In genomic region chr2:197891897-197892442, GRCh38 we compare ENCODE assay signal across 20 cellular contexts.
DNase-seq lines count a peak whose midpoint lies in the region; ATAC-seq, FAIRE-seq and TF ChIP-seq lines count a peak whose summit lies in the region.
"Had no signal": no experiment of that assay in that cellular context is flagged by ENCODE, and none has a peak within 500 bp of the region (broad histone marks: within the 10 kb centered on the region; RNA-seq: fewer than 3 reads in every experiment).

No MANE protein-coding gene starts in this region.

- H3K9me3 ChIP-seq in heart left ventricle: no peaks in the 10 kb centered on the region
- no peaks in the 10 kb centered on the region for H3K9me3 ChIP-seq in right cardiac atrium (ENCODE audit: control insufficient read depth, low read length)
- H3K9me3 ChIP-seq: esophagus squamous epithelium, transverse colon had no signal

- H3K9me3 Mint-ChIP-seq in T-helper 1 cell treated with Interleukin-12 subunit alpha and Interleukin-12 subunit beta and Interleukin-4 antibody, amounts not matched to agents 30 μg/mL and 1 μg/mL, for 36 hours: peaks cover 6% of the 10 kb centered on the region
- H3K9me3 Mint-ChIP-seq in stimulated activated effector memory CD8-positive, alpha-beta T cell treated with anti-CD3 and anti-CD28 coated beads, Interleukin-12 subunit alpha, Interleukin-12 subunit beta, amount 100 ng/mL, for 72 hours: no peaks in the 10 kb centered on the region
- H3K9me3 Mint-ChIP-seq: natural killer cell treated with Interleukin-12 subunit alpha and Interleukin-12 subunit beta and Interleukin-15 and Interleukin-18, amount 100 ng/mL, for 72 hours had no signal

- peak overlapping the region; percentile 77 for H3K4me3 Mint-ChIP-seq in T-helper 1 cell treated with Interleukin-12 subunit alpha and Interleukin-12 subunit beta and Interleukin-4 antibody, amounts not matched to agents 30 μg/mL and 1 μg/mL, for 36 hours
- peak overlapping the region; percentile 51 for H3K4me3 Mint-ChIP-seq in stimulated activated effector memory CD8-positive, alpha-beta T cell treated with anti-CD3 and anti-CD28 coated beads, Interleukin-12 subunit alpha, Interleukin-12 subunit beta, amount 100 ng/mL, for 72 hours
- H3K4me3 Mint-ChIP-seq: natural killer cell treated with Interleukin-12 subunit alpha and Interleukin-12 subunit beta and Interleukin-15 and Interleukin-18, amount 100 ng/mL, for 72 hours had no signal

- peaks cover 9% of the 10 kb centered on the region for H3K36me3 Mint-ChIP-seq in T-helper 1 cell treated with Interleukin-12 subunit alpha and Interleukin-12 subunit beta and Interleukin-4 antibody, amounts not matched to agents 30 μg/mL and 1 μg/mL, for 36 hours (ENCODE audit: low read depth)
- H3K36me3 Mint-ChIP-seq in stimulated activated effector memory CD8-positive, alpha-beta T cell treated with anti-CD3 and anti-CD28 coated beads, Interleukin-12 subunit alpha, Interleukin-12 subunit beta, amount 100 ng/mL, for 72 hours: no peaks in the 10 kb centered on the region
- H3K36me3 Mint-ChIP-seq: natural killer cell treated with Interleukin-12 subunit alpha and Interleukin-12 subunit beta and Interleukin-15 and Interleukin-18, amount 100 ng/mL, for 72 hours had no signal

- intact Hi-C loops in heart left ventricle (cut with DNase I): loop anchor here in 3 of 10 donors (5.0 to 10.0 kb wide), 3 partner anchors 65 to 87 kb away; partner anchors contain the start of gene PLCL1 (in 2 of the 3)
- intact Hi-C loops in right cardiac atrium (cut with DNase I): loop anchor here in 2 of 4 donors (10.0 kb wide), 2 partner anchors 53 to 87 kb away; partner anchors contain the start of gene PLCL1 (in 1 of the 2)

- TF ChIP-seq CTCF in heart left ventricle (IDR thresholded peaks at IDR 0.05) (no peak), bronchial epithelial cell (IDR thresholded peaks at IDR 0.05; ENCODE audit: insufficient read depth, low read length, severe bottlenecking) (no peak)

- no peak for TF ChIP-seq POLR2A in heart left ventricle (IDR thresholded peaks at IDR 0.05)

- FAIRE-seq in bronchial epithelial cell (lab: Jason Lieb, UNC): peak; percentile 23

- peak overlapping the region in 7 of 12 donors; percentile 8 to 78 (median 48) for H3K27ac ChIP-seq in heart left ventricle
- no peak overlapping the region for H3K27ac ChIP-seq in right cardiac atrium (ENCODE audit: low read length)
- H3K27ac ChIP-seq: esophagus squamous epithelium, HL-60, transverse colon had no signal

- H3K4me1 ChIP-seq in heart left ventricle (peaks cover 0 to 68% (median 45%) of the 10 kb centered on the region in 12 donors), right cardiac atrium (ENCODE audit: control insufficient read depth, insufficient read depth, low read length) (peaks cover 9% of the 10 kb centered on the region)

- H3K4me3 ChIP-seq in heart left ventricle: no peak overlapping the region
- H3K4me3 ChIP-seq in right cardiac atrium (ENCODE audit: low read length): no peak overlapping the region
- H3K4me3 ChIP-seq in bronchial epithelial cell (ENCODE audit: low read depth, low read length): no peak overlapping the region
- H3K4me3 ChIP-seq: esophagus squamous epithelium, transverse colon had no signal

- no peaks in the 10 kb centered on the region for H3K27me3 ChIP-seq in heart left ventricle
- H3K27me3 ChIP-seq in right cardiac atrium (ENCODE audit: control insufficient read depth, insufficient read depth): no peaks in the 10 kb centered on the region
- no peaks in the 10 kb centered on the region for H3K27me3 ChIP-seq in bronchial epithelial cell (ENCODE audit: control insufficient read depth, insufficient read depth, low read length)
- H3K27me3 ChIP-seq: esophagus squamous epithelium, transverse colon had no signal

- no peak for ATAC-seq in heart left ventricle
- no peak for ATAC-seq in right cardiac atrium
- ATAC-seq in stimulated activated effector memory CD8-positive, alpha-beta T cell treated with anti-CD3 and anti-CD28 coated beads, Interleukin-12 subunit alpha, Interleukin-12 subunit beta, amount 100 ng/mL, for 72 hours: peak; percentile 49
- no peak for ATAC-seq in HG03045 (IDR thresholded peaks at IDR 0.05; ENCODE audit: unreplicated experiment)
- ATAC-seq: natural killer cell treated with Interleukin-12 subunit alpha and Interleukin-12 subunit beta and Interleukin-15 and Interleukin-18, amount 100 ng/mL, for 72 hours had no signal

- peaks cover 1% of the 10 kb centered on the region for H3K27me3 Mint-ChIP-seq in T-helper 1 cell treated with Interleukin-12 subunit alpha and Interleukin-12 subunit beta and Interleukin-4 antibody, amounts not matched to agents 30 μg/mL and 1 μg/mL, for 36 hours (ENCODE audit: low read depth)

- peak overlapping the region; percentile 85 for H3K27ac Mint-ChIP-seq in T-helper 1 cell treated with Interleukin-12 subunit alpha and Interleukin-12 subunit beta and Interleukin-4 antibody, amounts not matched to agents 30 μg/mL and 1 μg/mL, for 36 hours
- H3K27ac Mint-ChIP-seq in stimulated activated effector memory CD8-positive, alpha-beta T cell treated with anti-CD3 and anti-CD28 coated beads, Interleukin-12 subunit alpha, Interleukin-12 subunit beta, amount 100 ng/mL, for 72 hours: peak overlapping the region; percentile 85
- H3K27ac Mint-ChIP-seq: natural killer cell treated with Interleukin-12 subunit alpha and Interleukin-12 subunit beta and Interleukin-15 and Interleukin-18, amount 100 ng/mL, for 72 hours had no signal

- peaks cover 35% of the 10 kb centered on the region for H3K4me1 Mint-ChIP-seq in T-helper 1 cell treated with Interleukin-12 subunit alpha and Interleukin-12 subunit beta and Interleukin-4 antibody, amounts not matched to agents 30 μg/mL and 1 μg/mL, for 36 hours (ENCODE audit: low read depth)
- peaks cover 36% of the 10 kb centered on the region for H3K4me1 Mint-ChIP-seq in stimulated activated effector memory CD8-positive, alpha-beta T cell treated with anti-CD3 and anti-CD28 coated beads, Interleukin-12 subunit alpha, Interleukin-12 subunit beta, amount 100 ng/mL, for 72 hours

- DNase-seq in heart left ventricle (no peak), right cardiac atrium (no peak), bronchial epithelial cell (ENCODE audit: low read depth) (no peak), NCI-H146 treated with DMSO at 0.1 percent for 48 hours (lab: John Stamatoyannopoulos, UW; ENCODE audit: unreplicated experiment) (no peak)
- no peak for DNase-seq in stimulated activated effector memory CD8-positive, alpha-beta T cell treated with anti-CD3 and anti-CD28 coated beads, Interleukin-12 subunit alpha, Interleukin-12 subunit beta, amount 100 ng/mL, for 72 hours (ENCODE audit: low spot score in 2 of 2)
- DNase-seq: anterior cingulate cortex; caudate nucleus; DND-41; esophagus squamous epithelium; GOT3; IMR-90; mesendoderm; NCI-H1417 treated with DMSO at 0.1 percent for 48 hours; stimulated activated CD4-positive, alpha-beta T cell treated with anti-CD3 and anti-CD28 coated beads, Interleukin-1b, Interleukin-23, amount 100 ng/mL, for 48 hours; SW 1271; transverse colon had no signal

- H3K36me3 ChIP-seq in heart left ventricle (no peaks in the 10 kb centered on the region), bronchial epithelial cell (ENCODE audit: control insufficient read depth, insufficient read depth, low read length) (no peaks in the 10 kb centered on the region)
- H3K36me3 ChIP-seq: esophagus squamous epithelium, transverse colon had no signal

- WGBS in heart left ventricle, 4 donors: 59 to 68% (median 64%) methylated on average over 7 of the region's 7 CpGs
- WGBS in right cardiac atrium: 63% methylated on average over 7 of the region's 7 CpGs
